ENCODE assay signal across 35 cellular contexts in the genomic region with DNA sequence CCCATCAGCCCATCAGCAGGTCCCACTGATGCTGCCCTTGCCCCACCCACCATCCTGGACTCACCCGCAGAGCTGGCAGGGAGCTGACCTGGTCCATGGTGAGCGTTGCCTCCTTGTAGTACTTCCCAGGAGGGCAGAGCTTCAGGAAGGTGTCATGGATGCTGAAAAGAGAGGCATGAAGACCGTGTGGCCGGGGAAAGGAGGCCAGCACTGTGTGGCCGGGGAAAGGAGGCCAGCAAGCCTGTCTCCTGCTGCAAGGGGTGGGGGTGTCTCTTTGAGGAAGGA. TPM values are rescaled to one million over a fixed set of nuclear protein-coding genes. Genes with fewer than 3 reads are reported as not detected.
"Had no signal": no experiment of that assay in that cellular context is flagged by ENCODE, and none has a peak within 500 bp of the region (broad histone marks: within the 10 kb centered on the region; RNA-seq: fewer than 3 reads in every experiment).

No MANE protein-coding gene starts in this region.

- H3K27me3 Mint-ChIP-seq: activated CD8-positive, alpha-beta T cell treated with anti-CD3 and anti-CD28 coated beads for 36 hours; activated naive CD8-positive, alpha-beta T cell treated with anti-CD3 and anti-CD28 coated beads for 36 hours had no signal

- H3K4me3 ChIP-seq: adrenal gland, body of pancreas, breast epithelium, MG63, SJCRH30, SK-N-MC had no signal

- H3K4me3 Mint-ChIP-seq: activated B cell treated with CpG ODN at 0.5 μM for 24 hours; activated CD8-positive, alpha-beta T cell treated with anti-CD3 and anti-CD28 coated beads for 36 hours; activated naive CD8-positive, alpha-beta T cell treated with anti-CD3 and anti-CD28 coated beads for 36 hours; activated T-cell treated with anti-CD3 and anti-CD28 coated beads, Interleukin-2, amount 50 U/mL, for 72 hours; activated T-helper 17 cell treated with anti-CD3 and anti-CD28 coated beads, Interleukin-2, amount 50 U/mL, for 72 hours; T-helper 2 cell treated with Interferon-gamma antibody and Interleukin-4, amounts not matched to agents 5 μg/mL and 100 μg/mL, for 36 hours had no signal

- H3K4me1 Mint-ChIP-seq: activated B cell treated with CpG ODN at 0.5 μM for 24 hours; activated naive CD8-positive, alpha-beta T cell treated with anti-CD3 and anti-CD28 coated beads for 36 hours; activated T-helper 17 cell treated with anti-CD3 and anti-CD28 coated beads, Interleukin-2, amount 50 U/mL, for 72 hours had no signal

- H3K9me3 ChIP-seq: adrenal gland, body of pancreas, breast epithelium, MG63, SJCRH30 had no signal

- DNase-seq: activated B cell treated with CpG ODN at 0.5 μM for 24 hours; activated CD4-positive, alpha-beta T cell treated with anti-CD3 and anti-CD28 coated beads for 48 hours; activated CD4-positive, CD25-positive, alpha-beta regulatory T cell treated with anti-CD3 and anti-CD28 coated beads, Interleukin-2, amount 50 U/mL, for 72 hours; activated CD8-positive, alpha-beta T cell treated with anti-CD3 and anti-CD28 coated beads for 36 hours; activated effector memory CD4-positive, alpha-beta T cell treated with anti-CD3 and anti-CD28 coated beads, Interleukin-2, amount 50 U/mL, for 16 hours; activated naive CD4-positive, alpha-beta T cell; activated naive CD8-positive, alpha-beta T cell treated with anti-CD3 and anti-CD28 coated beads for 36 hours; activated T-cell treated with anti-CD3 and anti-CD28 coated beads, Interleukin-2, amount 50 U/mL, for 1 hour; activated T-cell treated with anti-CD3 and anti-CD28 coated beads, Interleukin-2, amount 50 U/mL, for 72 hours; Kasumi-1; KG1; MG63; NCI-H1048; NCI-H1105 treated with DMSO at 0.1 percent for 48 hours; NCI-H1436; NCI-H1694; NCI-H1930; NCI-H2081 treated with DMSO at 0.1 percent for 48 hours; NCI-H226; NCI-H524 treated with DMSO at 0.1 percent for 48 hours; SHP77; SJCRH30 had no signal

- H3K9me3 Mint-ChIP-seq: activated B cell treated with CpG ODN at 0.5 μM for 24 hours; activated CD8-positive, alpha-beta T cell treated with anti-CD3 and anti-CD28 coated beads for 36 hours; activated naive CD8-positive, alpha-beta T cell treated with anti-CD3 and anti-CD28 coated beads for 36 hours; activated T-cell treated with anti-CD3 and anti-CD28 coated beads, Interleukin-2, amount 50 U/mL, for 72 hours; activated T-helper 17 cell treated with anti-CD3 and anti-CD28 coated beads, Interleukin-2, amount 50 U/mL, for 72 hours; T-helper 2 cell treated with Interferon-gamma antibody and Interleukin-4, amounts not matched to agents 5 μg/mL and 100 μg/mL, for 36 hours had no signal

- ATAC-seq: activated CD8-positive, alpha-beta T cell treated with anti-CD3 and anti-CD28 coated beads for 36 hours; activated T-cell treated with anti-CD3 and anti-CD28 coated beads, Interleukin-2, amount 50 U/mL, for 72 hours; activated T-helper 17 cell treated with anti-CD3 and anti-CD28 coated beads, Interleukin-2, amount 50 U/mL, for 72 hours; body of pancreas; Panc1 had no signal

- H3K4me1 ChIP-seq: body of pancreas, breast epithelium, SJCRH30 had no signal

- H3K27ac Mint-ChIP-seq: activated B cell treated with CpG ODN at 0.5 μM for 24 hours; activated CD8-positive, alpha-beta T cell treated with anti-CD3 and anti-CD28 coated beads for 36 hours; activated naive CD8-positive, alpha-beta T cell treated with anti-CD3 and anti-CD28 coated beads for 36 hours; activated T-cell treated with anti-CD3 and anti-CD28 coated beads, Interleukin-2, amount 50 U/mL, for 72 hours; activated T-helper 17 cell treated with anti-CD3 and anti-CD28 coated beads, Interleukin-2, amount 50 U/mL, for 72 hours; T-helper 2 cell treated with Interferon-gamma antibody and Interleukin-4, amounts not matched to agents 5 μg/mL and 100 μg/mL, for 36 hours had no signal

- H3K36me3 Mint-ChIP-seq: activated naive CD8-positive, alpha-beta T cell treated with anti-CD3 and anti-CD28 coated beads for 36 hours had no signal

- H3K36me3 ChIP-seq: adrenal gland, breast epithelium, MG63, SJCRH30 had no signal

- H3K27me3 ChIP-seq: adrenal gland, body of pancreas, breast epithelium, MG63 had no signal

- H3K27ac ChIP-seq: adrenal gland, body of pancreas, breast epithelium, SJCRH30, SK-N-MC had no signal

RNA-seq across cellular contexts. Expression of gene CIB4, which starts 11.9 kb away (rescaled TPM):
- total RNA-seq: activated B cell treated with CpG ODN at 0.5 μM for 24 hours; activated CD8-positive, alpha-beta memory T cell treated with anti-CD3 and anti-CD28 coated beads for 36 hours; activated CD8-positive, alpha-beta T cell treated with anti-CD3 and anti-CD28 coated beads for 36 hours; activated naive CD8-positive, alpha-beta T cell treated with anti-CD3 and anti-CD28 coated beads for 36 hours; activated T-cell treated with anti-CD3 and anti-CD28 coated beads, Interleukin-2, amount 50 U/mL, for 72 hours; activated T-helper 17 cell treated with anti-CD3 and anti-CD28 coated beads, Interleukin-2, amount 50 U/mL, for 72 hours; astrocyte; body of pancreas; breast epithelium; cardiac septum; NCI-H460; RPMI7951; SJCRH30; T-helper 1 cell treated with Interleukin-12 subunit alpha and Interleukin-12 subunit beta and Interleukin-4 antibody, amounts not matched to agents 30 ng/mL and 1 ng/mL, for 36 hours had no signal
